In genomic region chr16:23302045-23302956, GRCh38 we compare ENCODE assay signal across 9 cellular contexts. TPM values are rescaled to one million over a fixed set of nuclear protein-coding genes. Genes with fewer than 3 reads are reported as not detected.
DNase-seq lines count a peak whose midpoint lies in the region; ATAC-seq, FAIRE-seq and TF ChIP-seq lines count a peak whose summit lies in the region.
"Had no signal": no experiment of that assay in that cellular context is flagged by ENCODE, and none has a peak within 500 bp of the region (broad histone marks: within the 10 kb centered on the region; RNA-seq: fewer than 3 reads in every experiment).

TSS of gene SCNN1B (plus strand) at chr16:23302302. CDS start at chr16:23348600, 46,298 bp downstream.

- TF ChIP-seq CTCF in ascending aorta (IDR thresholded peaks at IDR 0.05) = no peak
- TF ChIP-seq CTCF in lower leg skin (IDR thresholded peaks at IDR 0.05) = no peak

- POLR2A ChIA-PET in CD4-positive, alpha-beta memory T cell (lab: Charles Lee; ENCODE audit: partially characterized antibody) = no interaction called here

- 2 to 5% methylated on average over 46 to 64 of the region's 81 CpGs for WGBS in lower leg skin, 2 donors

- H3K27ac Mint-ChIP-seq in stimulated activated naive CD8-positive, alpha-beta T cell treated with anti-CD3 and anti-CD28 coated beads, Interleukin-15, amount 100 ng/mL, for 72 hours = no peak within 1 kb of the TSS
- no peak within 1 kb of the TSS for H3K27ac Mint-ChIP-seq in CD4-positive, alpha-beta memory T cell
- H3K27ac Mint-ChIP-seq: immature natural killer cell had no signal

- peaks cover 38% of the 10 kb centered on the region for H3K27me3 Mint-ChIP-seq in stimulated activated naive CD8-positive, alpha-beta T cell treated with anti-CD3 and anti-CD28 coated beads, Interleukin-15, amount 100 ng/mL, for 72 hours
- H3K27me3 Mint-ChIP-seq in CD4-positive, alpha-beta memory T cell = peaks cover 21 to 26% of the 10 kb centered on the region in 2 donors

- peaks cover 9% of the 10 kb centered on the region for H3K4me1 Mint-ChIP-seq in stimulated activated naive CD8-positive, alpha-beta T cell treated with anti-CD3 and anti-CD28 coated beads, Interleukin-15, amount 100 ng/mL, for 72 hours
- H3K4me1 Mint-ChIP-seq in CD4-positive, alpha-beta memory T cell = peaks cover 0 to 5% (median 2%) of the 10 kb centered on the region in 4 donors
- H3K4me1 Mint-ChIP-seq: immature natural killer cell had no signal

- H3K36me3 ChIP-seq in ascending aorta = no peaks in the 10 kb centered on the region
- H3K36me3 ChIP-seq in CD4-positive, alpha-beta memory T cell (ENCODE audit: insufficient read depth, low read length) = no peaks in the 10 kb centered on the region

- FAIRE-seq in H54 (lab: Jason Lieb, UNC) = no peak

- peaks cover 5% of the 10 kb centered on the region for H3K27me3 ChIP-seq in ascending aorta
- H3K27me3 ChIP-seq in CD4-positive, alpha-beta memory T cell (ENCODE audit: insufficient read depth, low read length) = no peaks in the 10 kb centered on the region

- no peaks in the 10 kb centered on the region for H3K9me3 ChIP-seq in ascending aorta
- H3K9me3 ChIP-seq in CD4-positive, alpha-beta memory T cell (ENCODE audit: control insufficient read depth in 1 of 2, low read length in 2 of 2) = no peaks in the 10 kb centered on the region

- CTCF ChIA-PET in CD4-positive, alpha-beta memory T cell (lab: Charles Lee; ENCODE audit: partially characterized antibody) = no interaction called here

- no peak within 1 kb of the TSS for H3K27ac ChIP-seq in ascending aorta
- no peak within 1 kb of the TSS for H3K27ac ChIP-seq in CD4-positive, alpha-beta memory T cell (ENCODE audit: low read depth, low read length)

- peak within 1 kb of the TSS in 1 of 2 donors; percentile 9 for H3K4me3 Mint-ChIP-seq in stimulated activated naive CD8-positive, alpha-beta T cell treated with anti-CD3 and anti-CD28 coated beads, Interleukin-15, amount 100 ng/mL, for 72 hours
- H3K4me3 Mint-ChIP-seq in CD4-positive, alpha-beta memory T cell = no peak within 1 kb of the TSS
- H3K4me3 Mint-ChIP-seq: immature natural killer cell had no signal

- no peaks in the 10 kb centered on the region for H3K4me1 ChIP-seq in ascending aorta
- no peaks in the 10 kb centered on the region for H3K4me1 ChIP-seq in CD4-positive, alpha-beta memory T cell (ENCODE audit: insufficient read depth, low read length)

- H3K9me3 Mint-ChIP-seq in stimulated activated naive CD8-positive, alpha-beta T cell treated with anti-CD3 and anti-CD28 coated beads, Interleukin-15, amount 100 ng/mL, for 72 hours = peaks cover 0 to 5% of the 10 kb centered on the region in 2 donors
- H3K9me3 Mint-ChIP-seq in CD4-positive, alpha-beta memory T cell = no peaks in the 10 kb centered on the region

- H3K4me3 ChIP-seq in ascending aorta = peak within 1 kb of the TSS in 1 of 2 donors; percentile 16
- peak within 1 kb of the TSS; percentile 19 for H3K4me3 ChIP-seq in lower leg skin (ENCODE audit: low read depth, poor library complexity, severe bottlenecking)
- H3K4me3 ChIP-seq in CD4-positive, alpha-beta memory T cell (ENCODE audit: low read length in 2 of 2) = no peak within 1 kb of the TSS

- ATAC-seq in stimulated activated naive CD8-positive, alpha-beta T cell treated with anti-CD3 and anti-CD28 coated beads, Interleukin-15, Interleukin-2, amounts not matched to agents 100 U/mL and 50 U/mL, for 24 hours = no peak
- no peak for ATAC-seq in stimulated activated naive CD8-positive, alpha-beta T cell treated with anti-CD3 and anti-CD28 coated beads, Interleukin-15, amount 100 ng/mL, for 72 hours
- no peak for ATAC-seq in GM19351 (IDR thresholded peaks at IDR 0.05; ENCODE audit: unreplicated experiment)

- H3K36me3 Mint-ChIP-seq in CD4-positive, alpha-beta memory T cell = no peaks in the 10 kb centered on the region

- intact Hi-C loops in ascending aorta (cut with DNase I) = no loop called here
- intact Hi-C loops in lower leg skin (cut with DNase I; ENCODE audit: low total_unique reads) = no loop called here
- intact Hi-C loops in CD4-positive, alpha-beta memory T cell (cut with micrococcal nuclease) = no loop called here

- TF ChIP-seq POLR2A in lower leg skin (IDR thresholded peaks at IDR 0.05) = no peak
- TF ChIP-seq POLR2A in H54 (IDR thresholded peaks at IDR 0.05; ENCODE audit: low read depth, low read length) = no peak

- DNase-seq in stimulated activated naive CD8-positive, alpha-beta T cell treated with anti-CD3 and anti-CD28 coated beads, Interleukin-15, Interleukin-2, amounts not matched to agents 100 U/mL and 50 U/mL, for 24 hours = peak; percentile 6
- no peak for DNase-seq in stimulated activated naive CD8-positive, alpha-beta T cell treated with anti-CD3 and anti-CD28 coated beads, Interleukin-15, amount 100 ng/mL, for 72 hours
- no peak for DNase-seq in ascending aorta (ENCODE audit: low spot score in 2 of 2)
- DNase-seq in lower leg skin (ENCODE audit: low spot score in 2 of 2) = no peak
- DNase-seq in H54 (ENCODE audit: insufficient read length, low spot score) = no peak
- DNase-seq in CD4-positive, alpha-beta memory T cell = no peak
- DNase-seq in NCI-H1436 treated with DMSO at 0.1 percent for 48 hours (lab: John Stamatoyannopoulos, UW) = no peak
- DNase-seq: immature natural killer cell had no signal

RNA-seq across cellular contexts. Expression of gene SCNN1B, which starts in this region (rescaled TPM):
- 16.1 TPM for total RNA-seq in ascending aorta
- 10 to 100 TPM; 33.4 to 91.4 (median 76.6) TPM for total RNA-seq in lower leg skin
- total RNA-seq in CD4-positive, alpha-beta memory T cell = not detected
- polyA plus RNA-seq in CD4-positive, alpha-beta memory T cell = not detected
- polyA plus RNA-seq: immature natural killer cell had no signal

Comparison
In these comparisons a context has a peak if more than half of its experiments do, and no peak if none do; other contexts are left out.
1. RNA of gene SCNN1B (total RNA-seq): 33.4 to 91.4 TPM in lower leg skin and 16.1 TPM in ascending aorta (single experiment); not detected in CD4-positive, alpha-beta memory T cell; every median in the first group is over 10 times any median in the second.